ENCODE assay signal across 1 cellular context in genomic region chr5:135441256-135441915, GRCh38.
TF ChIP-seq lines count a peak whose summit lies in the region.

No MANE protein-coding gene starts in this region.

TF ChIP-seq in K562, 482 proteins besides CTCF, POLR2A, EP300 and RAD21:
- no peak for TF ChIP-seq ARID1B (IDR thresholded peaks at IDR 0.05)
- TF ChIP-seq IFI16 (CRISPR knock-in tag; IDR thresholded peaks at IDR 0.05), result no peak
- TF ChIP-seq MCM2 (IDR thresholded peaks at IDR 0.05; ENCODE audit: low read depth), result no peak
- no peak for TF ChIP-seq ZNF436 (CRISPR knock-in tag; IDR thresholded peaks at IDR 0.05)
- TF ChIP-seq E4F1 (CRISPR knock-in tag; IDR thresholded peaks at IDR 0.05; ENCODE audit: borderline replicate concordance), result no peak
- TF ChIP-seq ZBTB34 (CRISPR knock-in tag; IDR thresholded peaks at IDR 0.05), result no peak
- TF ChIP-seq PKNOX1 (IDR thresholded peaks at IDR 0.05), result no peak
- no peak for TF ChIP-seq NFIC (IDR thresholded peaks at IDR 0.05)
- TF ChIP-seq CTBP1 (IDR thresholded peaks at IDR 0.05; ENCODE audit: borderline replicate concordance), result no peak
- TF ChIP-seq HMGXB4 (CRISPR knock-in tag; IDR thresholded peaks at IDR 0.05), result no peak
- no peak for TF ChIP-seq PRDM10 (IDR thresholded peaks at IDR 0.05; ENCODE audit: partially characterized antibody)
- no peak for TF ChIP-seq DEAF1 (CRISPR knock-in tag; IDR thresholded peaks at IDR 0.05)
- TF ChIP-seq ZKSCAN8 (CRISPR knock-in tag; IDR thresholded peaks at IDR 0.05), result no peak
- no peak for TF ChIP-seq PHF21A (IDR thresholded peaks at IDR 0.05; ENCODE audit: borderline replicate concordance, low read depth)
- TF ChIP-seq PTRF (tag; IDR thresholded peaks at IDR 0.05), result no peak
